Comparison of ENCODE assay signal across 3 cellular contexts in genomic region chr17:44170135-44170498, GRCh38.
TF ChIP-seq lines count a peak whose summit lies in the region.

No MANE protein-coding gene starts in this region.

TF ChIP-seq in SK-N-SH, 30 proteins besides CTCF, POLR2A, EP300 and RAD21:
- TF ChIP-seq FOXJ3 (CRISPR knock-in tag; IDR thresholded peaks at IDR 0.05) (no peak), USF1 (IDR thresholded peaks at IDR 0.05; ENCODE audit: borderline replicate concordance, low read depth) (no peak), NRF1 (IDR thresholded peaks at IDR 0.05; ENCODE audit: low read depth, low read length) (no peak), TEAD4 (IDR thresholded peaks at IDR 0.05; ENCODE audit: borderline replicate concordance, insufficient read depth) (no peak), NFIC (IDR thresholded peaks at IDR 0.05; ENCODE audit: borderline replicate concordance) (no peak), TAF1 (IDR thresholded peaks at IDR 0.05; ENCODE audit: borderline replicate concordance, low read depth, low read length) (no peak), PBX3 (IDR thresholded peaks at IDR 0.05) (no peak), GABPA (IDR thresholded peaks at IDR 0.05; ENCODE audit: low read depth) (no peak), RCOR1 (IDR thresholded peaks at IDR 0.05; ENCODE audit: low read length) (no peak), MEF2A (IDR thresholded peaks at IDR 0.05; ENCODE audit: borderline replicate concordance, low read depth) (no peak), CHD2 (IDR thresholded peaks at IDR 0.05; ENCODE audit: low read length, partially characterized antibody) (no peak), JUND (IDR thresholded peaks at IDR 0.05) (no peak), RXRA (IDR thresholded peaks at IDR 0.05; ENCODE audit: borderline replicate concordance, low read depth) (no peak), GATA2 (CRISPR knock-in tag; IDR thresholded peaks at IDR 0.05) (no peak), EZH2phosphoT487 (IDR thresholded peaks at IDR 0.05; ENCODE audit: borderline replicate concordance, low read depth) (no peak), RFX5 (IDR thresholded peaks at IDR 0.05; ENCODE audit: low read length) (no peak), YY1 (IDR thresholded peaks at IDR 0.05; ENCODE audit: low read depth) (no peak)
- TF ChIP-seq, protein P1, sequence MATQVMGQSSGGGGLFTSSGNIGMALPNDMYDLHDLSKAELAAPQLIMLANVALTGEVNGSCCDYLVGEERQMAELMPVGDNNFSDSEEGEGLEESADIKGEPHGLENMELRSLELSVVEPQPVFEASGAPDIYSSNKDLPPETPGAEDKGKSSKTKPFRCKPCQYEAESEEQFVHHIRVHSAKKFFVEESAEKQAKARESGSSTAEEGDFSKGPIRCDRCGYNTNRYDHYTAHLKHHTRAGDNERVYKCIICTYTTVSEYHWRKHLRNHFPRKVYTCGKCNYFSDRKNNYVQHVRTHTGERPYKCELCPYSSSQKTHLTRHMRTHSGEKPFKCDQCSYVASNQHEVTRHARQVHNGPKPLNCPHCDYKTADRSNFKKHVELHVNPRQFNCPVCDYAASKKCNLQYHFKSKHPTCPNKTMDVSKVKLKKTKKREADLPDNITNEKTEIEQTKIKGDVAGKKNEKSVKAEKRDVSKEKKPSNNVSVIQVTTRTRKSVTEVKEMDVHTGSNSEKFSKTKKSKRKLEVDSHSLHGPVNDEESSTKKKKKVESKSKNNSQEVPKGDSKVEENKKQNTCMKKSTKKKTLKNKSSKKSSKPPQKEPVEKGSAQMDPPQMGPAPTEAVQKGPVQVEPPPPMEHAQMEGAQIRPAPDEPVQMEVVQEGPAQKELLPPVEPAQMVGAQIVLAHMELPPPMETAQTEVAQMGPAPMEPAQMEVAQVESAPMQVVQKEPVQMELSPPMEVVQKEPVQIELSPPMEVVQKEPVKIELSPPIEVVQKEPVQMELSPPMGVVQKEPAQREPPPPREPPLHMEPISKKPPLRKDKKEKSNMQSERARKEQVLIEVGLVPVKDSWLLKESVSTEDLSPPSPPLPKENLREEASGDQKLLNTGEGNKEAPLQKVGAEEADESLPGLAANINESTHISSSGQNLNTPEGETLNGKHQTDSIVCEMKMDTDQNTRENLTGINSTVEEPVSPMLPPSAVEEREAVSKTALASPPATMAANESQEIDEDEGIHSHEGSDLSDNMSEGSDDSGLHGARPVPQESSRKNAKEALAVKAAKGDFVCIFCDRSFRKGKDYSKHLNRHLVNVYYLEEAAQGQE (IDR thresholded peaks at IDR 0.05; ENCODE audit: low read depth, low read length) = no peak
TF ChIP-seq in SK-N-SH: peak in this region for 0.

TF ChIP-seq in SK-N-SH treated with all-trans-retinoic acid at 6 μM for 48 hours, 23 proteins besides CTCF, POLR2A, EP300 and RAD21:
- TF ChIP-seq ZFP3 (CRISPR knock-in tag; IDR thresholded peaks at IDR 0.05) = no peak

TF ChIP-seq in H1, 55 proteins besides CTCF, POLR2A, EP300 and RAD21:
- TF ChIP-seq CHD1 (IDR thresholded peaks at IDR 0.05; ENCODE audit: low read depth, low read length) = no peak
- no peak for TF ChIP-seq TCF12 (IDR thresholded peaks at IDR 0.05; ENCODE audit: low read depth, low read length)
- TF ChIP-seq JUND (IDR thresholded peaks at IDR 0.05; ENCODE audit: low read length) = no peak
- no peak for TF ChIP-seq CTBP2 (IDR thresholded peaks at IDR 0.05; ENCODE audit: borderline replicate concordance, insufficient read depth, insufficient read length, low read length)
- no peak for TF ChIP-seq CEBPB (IDR thresholded peaks at IDR 0.05; ENCODE audit: low read depth, low read length)
- TF ChIP-seq BRCA1 (IDR thresholded peaks at IDR 0.05; ENCODE audit: low read depth, low read length) = no peak
- TF ChIP-seq CBX8 (IDR thresholded peaks at IDR 0.05; ENCODE audit: borderline replicate concordance, low read depth, low read length) = no peak
- TF ChIP-seq USF2 (IDR thresholded peaks at IDR 0.05; ENCODE audit: low read length) = no peak
- no peak for TF ChIP-seq GTF2F1 (IDR thresholded peaks at IDR 0.05; ENCODE audit: borderline replicate concordance, low read depth, low read length)
- no peak for TF ChIP-seq KDM5A (IDR thresholded peaks at IDR 0.05; ENCODE audit: low read length)
- TF ChIP-seq MAFK (IDR thresholded peaks at IDR 0.05; ENCODE audit: low read depth, low read length) = no peak
- no peak for TF ChIP-seq TBP (IDR thresholded peaks at IDR 0.05; ENCODE audit: low read depth, low read length)
- no peak for TF ChIP-seq KDM4A (IDR thresholded peaks at IDR 0.05; ENCODE audit: low read depth, low read length, severe bottlenecking)
- TF ChIP-seq GABPA (IDR thresholded peaks at IDR 0.05; ENCODE audit: borderline replicate concordance, insufficient read depth, low read length) = no peak
- no peak for TF ChIP-seq MAX (IDR thresholded peaks at IDR 0.05)
- no peak for TF ChIP-seq E2F6 (IDR thresholded peaks at IDR 0.05)
- TF ChIP-seq RBBP5 (IDR thresholded peaks at IDR 0.05; ENCODE audit: borderline replicate concordance, low read depth, low read length) = no peak
